In genomic region chr5:132641241-132641723, GRCh38 we compare ENCODE assay signal across 17 cellular contexts. TPM values are rescaled to one million over a fixed set of nuclear protein-coding genes. Genes with fewer than 3 reads are reported as not detected.
DNase-seq lines count a peak whose midpoint lies in the region; ATAC-seq and TF ChIP-seq lines count a peak whose summit lies in the region.
"Had no signal": no experiment of that assay in that cellular context is flagged by ENCODE, and none has a peak within 500 bp of the region (broad histone marks: within the 10 kb centered on the region; RNA-seq: fewer than 3 reads in every experiment).

No MANE protein-coding gene starts in this region.

- H3F3A ChIP-seq in smooth muscle cell (ENCODE audit: low read depth) = no peaks in the 10 kb centered on the region

- H3K9me3 ChIP-seq in neutrophil = no peaks in the 10 kb centered on the region
- H3K9me3 ChIP-seq in smooth muscle cell (replicated peaks; ENCODE audit: low read depth) = no peaks in the 10 kb centered on the region
- H3K9me3 ChIP-seq: left lung had no signal

- H3K4me3 ChIP-seq in neutrophil (ENCODE audit: low read depth in 1 of 2, low read length in 1 of 2) (no peak overlapping the region), smooth muscle cell (no peak overlapping the region)
- H3K4me3 ChIP-seq: left lung had no signal

- H2AFZ ChIP-seq in smooth muscle cell (ENCODE audit: low read depth) = no peak overlapping the region

- peak; percentile 61 for DNase-seq in activated CD8-positive, alpha-beta memory T cell treated with anti-CD3 and anti-CD28 coated beads, Interleukin-2, amount 50 U/mL, for 48 hours
- DNase-seq in activated CD8-positive, alpha-beta memory T cell treated with anti-CD3 and anti-CD28 coated beads for 24 hours = no peak
- DNase-seq in smooth muscle cell (lab: John Stamatoyannopoulos, UW; ENCODE audit: unreplicated experiment) (no peak), inferior parietal cortex (ENCODE audit: extremely low spot score) (no peak), NOMO-1 (lab: John Stamatoyannopoulos, UW; ENCODE audit: unreplicated experiment in 2 of 2) (no peak)
- DNase-seq: activated gamma-delta T cell treated with Interleukin-2 at 50 U/mL for 16 hours, left lung, naive B cell, NCI-H1436 treated with DMSO at 0.1 percent for 48 hours, NCI-H748 treated with DMSO at 0.1 percent for 48 hours, SHP77 treated with DMSO at 0.1 percent for 48 hours had no signal

- peaks cover 19 to 22% of the 10 kb centered on the region in 2 experiments for H3K4me1 ChIP-seq in neutrophil (ENCODE audit: control insufficient read depth in 1 of 2, insufficient read depth in 1 of 2, low read depth in 1 of 2, low read length in 1 of 2)
- H3K4me1 ChIP-seq in smooth muscle cell (ENCODE audit: low read depth) = no peaks in the 10 kb centered on the region
- H3K4me1 ChIP-seq: left lung had no signal

- TF ChIP-seq CTCF in neutrophil (IDR thresholded peaks at IDR 0.05) = no peak
- no peak for TF ChIP-seq CTCF in smooth muscle cell (IDR thresholded peaks at IDR 0.05; ENCODE audit: borderline replicate concordance, insufficient read depth, poor library complexity, severe bottlenecking)

- no peaks in the 10 kb centered on the region for H4K20me1 ChIP-seq in smooth muscle cell (ENCODE audit: low read depth)

- H3K27me3 ChIP-seq in neutrophil (no peaks in the 10 kb centered on the region), smooth muscle cell (ENCODE audit: low read depth) (no peaks in the 10 kb centered on the region)
- H3K27me3 ChIP-seq: left lung had no signal

- H3K36me3 ChIP-seq in neutrophil (peaks cover 15% of the 10 kb centered on the region), smooth muscle cell (ENCODE audit: low read depth) (peaks cover 15% of the 10 kb centered on the region)

- 97% methylated on average over 3 of the region's 3 CpGs for WGBS in smooth muscle cell (ENCODE audit: low lambda C conversion rate)

- H3K79me2 ChIP-seq in smooth muscle cell (ENCODE audit: low read depth) = no peaks in the 10 kb centered on the region

- peak; percentile 39 for ATAC-seq in GM21717 (IDR thresholded peaks at IDR 0.05; ENCODE audit: unreplicated experiment)
- peak; percentile 53 for ATAC-seq in HG03442 (IDR thresholded peaks at IDR 0.05; ENCODE audit: unreplicated experiment)
- ATAC-seq: left lung had no signal

- H3K9ac ChIP-seq in smooth muscle cell (ENCODE audit: low read depth) = no peak overlapping the region

- H3K4me2 ChIP-seq in smooth muscle cell = no peak overlapping the region

- H3K27ac ChIP-seq in neutrophil (peak overlapping the region; percentile 46), smooth muscle cell (ENCODE audit: low read depth) (no peak overlapping the region)
- H3K27ac ChIP-seq: epithelial cell of prostate, left lung had no signal

RNA-seq across cellular contexts. Expression of gene IL13, which starts 16.7 kb away (rescaled TPM):
- 0.18 and 0.63 TPM in 2 replicates for total RNA-seq in smooth muscle cell
- 0.70 TPM in 1 of 2 replicates, not detected in the other for polyA plus RNA-seq in smooth muscle cell
- total RNA-seq: A673, cerebellum, left lung had no signal

RNA-seq across cellular contexts. Expression of gene IL4, which starts 32.5 kb away (rescaled TPM):
- not detected in 2 replicates for total RNA-seq in smooth muscle cell
- polyA plus RNA-seq in smooth muscle cell = not detected in 2 replicates
- total RNA-seq: A673, cerebellum, left lung had no signal
